1 cellular context compared by ENCODE assay signal in genomic region chr4:86955888-86956451, GRCh38.
TF ChIP-seq lines count a peak whose summit lies in the region.

No MANE protein-coding gene starts in this region.

TF ChIP-seq in GM12878, 131 proteins besides CTCF, POLR2A, EP300 and RAD21 (continued from another document):
- TF ChIP-seq ZBTB40 (IDR thresholded peaks at IDR 0.05; ENCODE audit: borderline replicate concordance), result no peak
- no peak for TF ChIP-seq MAX (IDR thresholded peaks at IDR 0.05; ENCODE audit: low read depth, low read length)
- TF ChIP-seq KDM1A (IDR thresholded peaks at IDR 0.05; ENCODE audit: borderline replicate concordance), result no peak
- no peak for TF ChIP-seq ZSCAN29 (IDR thresholded peaks at IDR 0.05)
- no peak for TF ChIP-seq CHD4 (IDR thresholded peaks at IDR 0.05)
- no peak for TF ChIP-seq PAX5 (IDR thresholded peaks at IDR 0.05; ENCODE audit: borderline replicate concordance, low read depth, low read length)
- no peak for TF ChIP-seq USF2 (IDR thresholded peaks at IDR 0.05; ENCODE audit: borderline replicate concordance, low read depth, low read length)
- TF ChIP-seq RB1 (IDR thresholded peaks at IDR 0.05; ENCODE audit: borderline replicate concordance), result no peak
- TF ChIP-seq BMI1 (IDR thresholded peaks at IDR 0.05; ENCODE audit: borderline replicate concordance), result no peak
- TF ChIP-seq SUPT20H (IDR thresholded peaks at IDR 0.05; ENCODE audit: borderline replicate concordance, control insufficient read depth, low read depth, low read length), result no peak
- no peak for TF ChIP-seq YY1 (IDR thresholded peaks at IDR 0.05; ENCODE audit: low read depth, low read length)
- TF ChIP-seq TCF3 (IDR thresholded peaks at IDR 0.05; ENCODE audit: borderline replicate concordance, insufficient read depth, low read depth, low read length), result no peak
- TF ChIP-seq, protein P1, sequence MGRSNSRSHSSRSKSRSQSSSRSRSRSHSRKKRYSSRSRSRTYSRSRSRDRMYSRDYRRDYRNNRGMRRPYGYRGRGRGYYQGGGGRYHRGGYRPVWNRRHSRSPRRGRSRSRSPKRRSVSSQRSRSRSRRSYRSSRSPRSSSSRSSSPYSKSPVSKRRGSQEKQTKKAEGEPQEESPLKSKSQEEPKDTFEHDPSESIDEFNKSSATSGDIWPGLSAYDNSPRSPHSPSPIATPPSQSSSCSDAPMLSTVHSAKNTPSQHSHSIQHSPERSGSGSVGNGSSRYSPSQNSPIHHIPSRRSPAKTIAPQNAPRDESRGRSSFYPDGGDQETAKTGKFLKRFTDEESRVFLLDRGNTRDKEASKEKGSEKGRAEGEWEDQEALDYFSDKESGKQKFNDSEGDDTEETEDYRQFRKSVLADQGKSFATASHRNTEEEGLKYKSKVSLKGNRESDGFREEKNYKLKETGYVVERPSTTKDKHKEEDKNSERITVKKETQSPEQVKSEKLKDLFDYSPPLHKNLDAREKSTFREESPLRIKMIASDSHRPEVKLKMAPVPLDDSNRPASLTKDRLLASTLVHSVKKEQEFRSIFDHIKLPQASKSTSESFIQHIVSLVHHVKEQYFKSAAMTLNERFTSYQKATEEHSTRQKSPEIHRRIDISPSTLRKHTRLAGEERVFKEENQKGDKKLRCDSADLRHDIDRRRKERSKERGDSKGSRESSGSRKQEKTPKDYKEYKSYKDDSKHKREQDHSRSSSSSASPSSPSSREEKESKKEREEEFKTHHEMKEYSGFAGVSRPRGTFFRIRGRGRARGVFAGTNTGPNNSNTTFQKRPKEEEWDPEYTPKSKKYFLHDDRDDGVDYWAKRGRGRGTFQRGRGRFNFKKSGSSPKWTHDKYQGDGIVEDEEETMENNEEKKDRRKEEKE (IDR thresholded peaks at IDR 0.05), result no peak
- no peak for TF ChIP-seq RAD51 (IDR thresholded peaks at IDR 0.05)
